Comparison of ENCODE assay signal across 19 cellular contexts in the genomic region with DNA sequence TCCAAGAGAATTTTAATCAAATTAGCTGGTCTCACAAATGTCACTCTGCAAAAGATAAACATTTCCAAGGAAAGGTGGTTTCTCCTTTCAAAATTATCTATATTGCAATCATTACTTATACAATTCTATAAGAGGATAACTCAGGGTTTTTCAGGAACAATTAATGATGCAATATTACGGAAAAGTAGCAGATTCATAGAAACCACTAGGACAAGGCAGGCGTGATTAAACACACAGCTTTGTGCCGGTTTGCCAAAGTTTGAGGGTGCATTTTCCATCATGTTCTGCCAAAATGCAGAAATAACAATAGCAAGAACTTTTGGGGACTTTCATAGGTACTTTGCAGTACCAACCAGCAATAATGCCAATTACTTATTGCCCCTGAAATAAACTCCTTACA. TPM values are rescaled to one million over a fixed set of nuclear protein-coding genes. Genes with fewer than 3 reads are reported as not detected.
DNase-seq lines count a peak whose midpoint lies in the region; ATAC-seq, FAIRE-seq and TF ChIP-seq lines count a peak whose summit lies in the region.
"Had no signal": no experiment of that assay in that cellular context is flagged by ENCODE, and none has a peak within 500 bp of the region (broad histone marks: within the 10 kb centered on the region; RNA-seq: fewer than 3 reads in every experiment).

No MANE protein-coding gene starts in this region.

- H4K20me1 ChIP-seq in PC-9 (ENCODE audit: insufficient read depth) (no peaks in the 10 kb centered on the region; the same call in 1 of the 2 replicates), astrocyte (ENCODE audit: insufficient read depth, low read length) (no peaks in the 10 kb centered on the region)

- BruUV-seq in MCF 10A (replicated peaks; lab: Mats Ljungman, UMichigan) = no TSS peak
- BruUV-seq in PC-9 (replicated peaks; lab: Mats Ljungman, UMichigan) = no TSS peak

- H2AFZ ChIP-seq in PC-9 (no peak overlapping the region), astrocyte (ENCODE audit: low read depth, low read length) (no peak overlapping the region)

- CTCF ChIA-PET in MCF 10A (lab: Yijun Ruan, JAX) = no interaction called here
- CTCF ChIA-PET in PC-9 (lab: Charles Lee) = no interaction called here

- H3K36me3 ChIP-seq in breast epithelium = no peaks in the 10 kb centered on the region
- H3K36me3 ChIP-seq in PC-9 (ENCODE audit: low read depth) = no peaks in the 10 kb centered on the region
- H3K36me3 ChIP-seq in astrocyte (ENCODE audit: insufficient read depth, low read length) = no peaks in the 10 kb centered on the region
- H3K36me3 ChIP-seq: brain microvascular endothelial cell had no signal

- no peaks in the 10 kb centered on the region for H3F3A ChIP-seq in PC-9 (ENCODE audit: insufficient read depth, low read depth)

- no peaks in the 10 kb centered on the region for H3K79me2 ChIP-seq in PC-9 (ENCODE audit: low read depth)
- H3K79me2 ChIP-seq in astrocyte (ENCODE audit: insufficient read depth, low read length) = no peaks in the 10 kb centered on the region

- peaks cover 30% of the 10 kb centered on the region for H3K4me1 Mint-ChIP-seq in MCF 10A (ENCODE audit: insufficient read depth, unreplicated experiment)
- H3K4me1 Mint-ChIP-seq in astrocyte (ENCODE audit: low read depth, unreplicated experiment) = peaks cover 16% of the 10 kb centered on the region
- peaks cover 30% of the 10 kb centered on the region for H3K4me1 Mint-ChIP-seq in stimulated activated memory B cell treated with anti-CD40 and anti-IgM and Interleukin-4, amounts not matched to agents 10 μg/mL and 1 μg/mL and 100 μg/mL, for 72 hours

- TF ChIP-seq POLR2A in breast epithelium (IDR thresholded peaks at IDR 0.05) = no peak

- POLR2A ChIA-PET in MCF 10A (lab: Yijun Ruan, JAX) = interaction anchor here (1.0 to 1.3 kb wide), 4 partner anchors 9 to 35 kb away, joined by 3 to 5 read pairs (median 4); a partner anchor contains a TSS
- POLR2A ChIA-PET in PC-9 (lab: Charles Lee; ENCODE audit: unreplicated experiment) = interaction anchor here (0.6 to 1.2 kb wide), 2 partner anchors 21 to 27 kb away, joined by 4 to 12 read pairs; no protein-coding TSS in a partner anchor

- intact Hi-C loops in MCF 10A (cut with micrococcal nuclease) = no loop called here
- intact Hi-C loops in breast epithelium (cut with DNase I; ENCODE audit: low total_unique reads) = no loop called here
- intact Hi-C loops in PC-9 (cut with micrococcal nuclease; ENCODE audit: unreplicated experiment) = no loop called here

- TF ChIP-seq CTCF in MCF 10A (IDR thresholded peaks at IDR 0.05; ENCODE audit: unreplicated experiment) (no peak), breast epithelium (IDR thresholded peaks at IDR 0.05) (no peak), PC-9 (conservative IDR thresholded peaks at IDR 0.05) (no peak), astrocyte (IDR thresholded peaks at IDR 0.05; ENCODE audit: insufficient read depth, low read depth, low read length) (no peak)

- H3K27me3 ChIP-seq in breast epithelium (peaks cover 0 to 16% of the 10 kb centered on the region in 2 donors), PC-9 (ENCODE audit: insufficient read depth, low read depth) (no peaks in the 10 kb centered on the region), astrocyte (ENCODE audit: insufficient read depth, low read length) (peaks cover 16% of the 10 kb centered on the region)
- H3K27me3 ChIP-seq: brain microvascular endothelial cell had no signal

- no peaks in the 10 kb centered on the region for H3K9me2 ChIP-seq in PC-9 (ENCODE audit: insufficient read depth)

- H3K4me2 ChIP-seq in PC-9 (peak overlapping the region; percentile 43; the same call in 1 of the 2 replicates), astrocyte (ENCODE audit: low read length) (peak overlapping the region; percentile 48)

- H3K9me3 Mint-ChIP-seq in MCF 10A (ENCODE audit: unreplicated experiment) (no peaks in the 10 kb centered on the region), astrocyte (ENCODE audit: unreplicated experiment) (no peaks in the 10 kb centered on the region)
- no peaks in the 10 kb centered on the region for H3K9me3 Mint-ChIP-seq in stimulated activated memory B cell treated with anti-CD40 and anti-IgM and Interleukin-4, amounts not matched to agents 10 μg/mL and 1 μg/mL and 100 μg/mL, for 72 hours
- H3K9me3 Mint-ChIP-seq: type B pancreatic cell had no signal

- H3K36me3 Mint-ChIP-seq in MCF 10A (ENCODE audit: insufficient read depth, unreplicated experiment) (no peaks in the 10 kb centered on the region), astrocyte (ENCODE audit: low read depth, unreplicated experiment) (no peaks in the 10 kb centered on the region)
- peaks cover 13% of the 10 kb centered on the region for H3K36me3 Mint-ChIP-seq in stimulated activated memory B cell treated with anti-CD40 and anti-IgM and Interleukin-4, amounts not matched to agents 10 μg/mL and 1 μg/mL and 100 μg/mL, for 72 hours
- H3K36me3 Mint-ChIP-seq: type B pancreatic cell had no signal

- ATAC-seq in stimulated activated memory B cell treated with anti-CD40 and anti-IgM and Interleukin-4, amounts not matched to agents 10 μg/mL and 1 μg/mL and 100 μg/mL, for 72 hours = no peak
- no peak for ATAC-seq in HG02759 (IDR thresholded peaks at IDR 0.05; ENCODE audit: unreplicated experiment)

- H3K27ac ChIP-seq in breast epithelium (no peak overlapping the region), PC-9 (no peak overlapping the region), astrocyte (ENCODE audit: low read depth, low read length) (no peak overlapping the region)
- H3K27ac ChIP-seq: brain microvascular endothelial cell had no signal

- H3K27ac Mint-ChIP-seq in MCF 10A (ENCODE audit: low read depth, unreplicated experiment) (no peak overlapping the region), astrocyte (ENCODE audit: unreplicated experiment) (no peak overlapping the region)
- peak overlapping the region; percentile 78 for H3K27ac Mint-ChIP-seq in stimulated activated memory B cell treated with anti-CD40 and anti-IgM and Interleukin-4, amounts not matched to agents 10 μg/mL and 1 μg/mL and 100 μg/mL, for 72 hours
- H3K27ac Mint-ChIP-seq: type B pancreatic cell had no signal

- H3K4me3 ChIP-seq in breast epithelium = no peak overlapping the region
- H3K4me3 ChIP-seq in PC-9 = no peak overlapping the region
- no peak overlapping the region for H3K4me3 ChIP-seq in astrocyte (ENCODE audit: insufficient read depth, low read depth, low read length)

- no peak overlapping the region for H3K4me3 Mint-ChIP-seq in MCF 10A (ENCODE audit: unreplicated experiment)
- no peak overlapping the region for H3K4me3 Mint-ChIP-seq in astrocyte (ENCODE audit: unreplicated experiment)
- peak overlapping the region; percentile 82 for H3K4me3 Mint-ChIP-seq in stimulated activated memory B cell treated with anti-CD40 and anti-IgM and Interleukin-4, amounts not matched to agents 10 μg/mL and 1 μg/mL and 100 μg/mL, for 72 hours

- H3K4me1 ChIP-seq in breast epithelium (no peaks in the 10 kb centered on the region), PC-9 (replicated peaks; ENCODE audit: insufficient read depth) (peaks cover 14% of the 10 kb centered on the region), astrocyte (ENCODE audit: insufficient read depth, low read length) (peaks cover 14% of the 10 kb centered on the region)

- FAIRE-seq in astrocyte (lab: Jason Lieb, UNC) = no peak
- FAIRE-seq: colon, endometrium, HTR-8/SVneo had no signal

- peaks cover 51% of the 10 kb centered on the region for H3K27me3 Mint-ChIP-seq in MCF 10A (ENCODE audit: insufficient read depth, unreplicated experiment)
- peaks cover 12% of the 10 kb centered on the region for H3K27me3 Mint-ChIP-seq in astrocyte (ENCODE audit: low read depth, unreplicated experiment)
- peaks cover 53% of the 10 kb centered on the region for H3K27me3 Mint-ChIP-seq in stimulated activated memory B cell treated with anti-CD40 and anti-IgM and Interleukin-4, amounts not matched to agents 10 μg/mL and 1 μg/mL and 100 μg/mL, for 72 hours

- H3K9ac ChIP-seq in astrocyte (ENCODE audit: low read length) = no peak overlapping the region

- H3K9me3 ChIP-seq in breast epithelium (no peaks in the 10 kb centered on the region), PC-9 (ENCODE audit: insufficient read depth, low read depth) (no peaks in the 10 kb centered on the region), astrocyte (ENCODE audit: insufficient read depth, low read depth, low read length) (no peaks in the 10 kb centered on the region)
- H3K9me3 ChIP-seq: Caco-2 had no signal

- DNase-seq in MCF 10A (ENCODE audit: unreplicated experiment) (peak; percentile 31), breast epithelium (ENCODE audit: low spot score in 2 of 2) (no peak), PC-9 (no peak), astrocyte (ENCODE audit: low read depth) (no peak), NCI-H146 treated with DMSO at 0.1 percent for 48 hours (lab: John Stamatoyannopoulos, UW; ENCODE audit: unreplicated experiment) (no peak), OCI-M1 (lab: John Stamatoyannopoulos, UW) (no peak)
- DNase-seq: AML-193, Kasumi-1, NCI-H187 treated with DMSO at 0.1 percent for 48 hours, NCI-H526 treated with DMSO at 0.1 percent for 48 hours had no signal

RNA-seq across cellular contexts. Expression of a gene that starts 0.6 kb away (rescaled TPM):
- total RNA-seq in MCF 10A (2022) = 0.98 and 2.7 TPM in 2 replicates
- under 1 TPM in 1 of 3 donors, not detected in 2; 0.59 TPM for total RNA-seq in breast epithelium
- 0.70 and 1.3 TPM in 2 replicates for total RNA-seq in PC-9 (2021)
- 2.8 and 3.4 TPM in 2 replicates for total RNA-seq in astrocyte
- total RNA-seq: fibroblast of lung had no signal

RNA-seq across cellular contexts. Expression of a gene that starts 21.5 kb away (rescaled TPM):
- total RNA-seq in MCF 10A (2022) = 419 and 450 TPM in 2 replicates
- total RNA-seq in breast epithelium = 100 to 1,000 TPM; 205 to 227 (median 213) TPM
- total RNA-seq in PC-9 (2021) = 242 and 291 TPM in 2 replicates
- 268 and 282 TPM in 2 replicates for total RNA-seq in astrocyte
